Comparison of ENCODE assay signal across 1 cellular context in the genomic region with DNA sequence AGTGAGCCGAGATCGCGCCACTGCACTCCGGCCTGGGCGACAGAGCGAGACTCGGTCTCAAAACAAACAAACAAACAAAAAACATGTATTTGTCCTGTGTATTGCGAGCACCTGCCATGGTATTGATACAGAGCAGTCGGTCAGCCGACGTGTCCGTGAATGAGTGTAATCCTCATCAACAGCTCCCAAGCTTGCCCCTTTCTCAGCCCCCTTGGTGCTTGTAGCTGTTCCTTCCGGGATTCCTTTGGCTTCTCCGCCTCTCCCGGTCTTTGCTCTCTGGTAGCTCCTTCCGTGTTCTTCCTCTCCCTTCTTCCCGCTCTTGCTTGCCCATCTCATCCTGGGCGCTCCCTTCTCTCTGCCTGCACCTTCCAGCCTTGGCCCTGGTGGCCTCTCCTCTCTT.
TF ChIP-seq lines count a peak whose summit lies in the region.

No MANE protein-coding gene starts in this region.

TF ChIP-seq in K562, 482 proteins besides CTCF, POLR2A, EP300 and RAD21 (continued from another document):
- TF ChIP-seq, protein P1, sequence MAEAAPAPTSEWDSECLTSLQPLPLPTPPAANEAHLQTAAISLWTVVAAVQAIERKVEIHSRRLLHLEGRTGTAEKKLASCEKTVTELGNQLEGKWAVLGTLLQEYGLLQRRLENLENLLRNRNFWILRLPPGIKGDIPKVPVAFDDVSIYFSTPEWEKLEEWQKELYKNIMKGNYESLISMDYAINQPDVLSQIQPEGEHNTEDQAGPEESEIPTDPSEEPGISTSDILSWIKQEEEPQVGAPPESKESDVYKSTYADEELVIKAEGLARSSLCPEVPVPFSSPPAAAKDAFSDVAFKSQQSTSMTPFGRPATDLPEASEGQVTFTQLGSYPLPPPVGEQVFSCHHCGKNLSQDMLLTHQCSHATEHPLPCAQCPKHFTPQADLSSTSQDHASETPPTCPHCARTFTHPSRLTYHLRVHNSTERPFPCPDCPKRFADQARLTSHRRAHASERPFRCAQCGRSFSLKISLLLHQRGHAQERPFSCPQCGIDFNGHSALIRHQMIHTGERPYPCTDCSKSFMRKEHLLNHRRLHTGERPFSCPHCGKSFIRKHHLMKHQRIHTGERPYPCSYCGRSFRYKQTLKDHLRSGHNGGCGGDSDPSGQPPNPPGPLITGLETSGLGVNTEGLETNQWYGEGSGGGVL (CRISPR knock-in tag; IDR thresholded peaks at IDR 0.05) = no peak
- TF ChIP-seq, protein P2, sequence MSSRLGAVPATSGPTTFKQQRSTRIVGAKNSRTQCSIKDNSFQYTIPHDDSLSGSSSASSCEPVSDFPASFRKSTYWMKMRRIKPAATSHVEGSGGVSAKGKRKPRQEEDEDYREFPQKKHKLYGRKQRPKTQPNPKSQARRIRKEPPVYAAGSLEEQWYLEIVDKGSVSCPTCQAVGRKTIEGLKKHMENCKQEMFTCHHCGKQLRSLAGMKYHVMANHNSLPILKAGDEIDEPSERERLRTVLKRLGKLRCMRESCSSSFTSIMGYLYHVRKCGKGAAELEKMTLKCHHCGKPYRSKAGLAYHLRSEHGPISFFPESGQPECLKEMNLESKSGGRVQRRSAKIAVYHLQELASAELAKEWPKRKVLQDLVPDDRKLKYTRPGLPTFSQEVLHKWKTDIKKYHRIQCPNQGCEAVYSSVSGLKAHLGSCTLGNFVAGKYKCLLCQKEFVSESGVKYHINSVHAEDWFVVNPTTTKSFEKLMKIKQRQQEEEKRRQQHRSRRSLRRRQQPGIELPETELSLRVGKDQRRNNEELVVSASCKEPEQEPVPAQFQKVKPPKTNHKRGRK (tag; IDR thresholded peaks at IDR 0.05) = no peak
- TF ChIP-seq, protein P3, sequence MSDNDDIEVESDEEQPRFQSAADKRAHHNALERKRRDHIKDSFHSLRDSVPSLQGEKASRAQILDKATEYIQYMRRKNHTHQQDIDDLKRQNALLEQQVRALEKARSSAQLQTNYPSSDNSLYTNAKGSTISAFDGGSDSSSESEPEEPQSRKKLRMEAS (CRISPR knock-in tag; IDR thresholded peaks at IDR 0.05) = peak; percentile 17; the same call in 1 of the 2 replicates
- TF ChIP-seq, protein P4, sequence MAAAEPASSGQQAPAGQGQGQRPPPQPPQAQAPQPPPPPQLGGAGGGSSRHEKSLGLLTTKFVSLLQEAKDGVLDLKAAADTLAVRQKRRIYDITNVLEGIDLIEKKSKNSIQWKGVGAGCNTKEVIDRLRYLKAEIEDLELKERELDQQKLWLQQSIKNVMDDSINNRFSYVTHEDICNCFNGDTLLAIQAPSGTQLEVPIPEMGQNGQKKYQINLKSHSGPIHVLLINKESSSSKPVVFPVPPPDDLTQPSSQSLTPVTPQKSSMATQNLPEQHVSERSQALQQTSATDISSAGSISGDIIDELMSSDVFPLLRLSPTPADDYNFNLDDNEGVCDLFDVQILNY (CRISPR knock-in tag; IDR thresholded peaks at IDR 0.05) = no peak
- TF ChIP-seq, protein P5, sequence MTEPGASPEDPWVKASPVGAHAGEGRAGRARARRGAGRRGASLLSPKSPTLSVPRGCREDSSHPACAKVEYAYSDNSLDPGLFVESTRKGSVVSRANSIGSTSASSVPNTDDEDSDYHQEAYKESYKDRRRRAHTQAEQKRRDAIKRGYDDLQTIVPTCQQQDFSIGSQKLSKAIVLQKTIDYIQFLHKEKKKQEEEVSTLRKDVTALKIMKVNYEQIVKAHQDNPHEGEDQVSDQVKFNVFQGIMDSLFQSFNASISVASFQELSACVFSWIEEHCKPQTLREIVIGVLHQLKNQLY (CRISPR knock-in tag; conservative IDR thresholded peaks at IDR 0.05) = 0 out of 4 replicates have a peak, but pooled peaks of 1 of the 2 experiments have one; percentile 32
- TF ChIP-seq ZEB2 (IDR thresholded peaks at IDR 0.05) (no peak), TAF9B (IDR thresholded peaks at IDR 0.05; ENCODE audit: partially characterized antibody) (no peak), ERF (CRISPR knock-in tag; IDR thresholded peaks at IDR 0.05) (no peak), EHMT2 (IDR thresholded peaks at IDR 0.05) (no peak), PHF20 (IDR thresholded peaks at IDR 0.05; ENCODE audit: partially characterized antibody) (no peak), COPS2 (conservative IDR thresholded peaks at IDR 0.05) (no peak), TBL1XR1 (IDR thresholded peaks at IDR 0.05; ENCODE audit: low read length in 2 of 2) (0 out of 4 replicates have a peak, but pooled peaks of 1 of the 2 experiments have one; percentile 5), SRSF3 (IDR thresholded peaks at IDR 0.05; ENCODE audit: insufficient read depth, low read length) (no peak), HSF4 (CRISPR knock-in tag; IDR thresholded peaks at IDR 0.05; ENCODE audit: borderline replicate concordance) (no peak), RBM22 (IDR thresholded peaks at IDR 0.05; ENCODE audit: low read depth, low read length, poor library complexity, severe bottlenecking) (no peak), BHLHE40 (IDR thresholded peaks at IDR 0.05; ENCODE audit: low read length) (no peak), MYBL2 (IDR thresholded peaks at IDR 0.05; ENCODE audit: low read depth) (no peak), MYBL2 (CRISPR knock-in tag; IDR thresholded peaks at IDR 0.05; ENCODE audit: borderline replicate concordance) (no peak), SMAD4 (CRISPR knock-in tag; conservative IDR thresholded peaks at IDR 0.05) (no peak), FOS (IDR thresholded peaks at IDR 0.05; ENCODE audit: extremely low read depth, insufficient read length) (no peak), TFAM (CRISPR knock-in tag; conservative IDR thresholded peaks at IDR 0.05) (no peak), CCNT2 (IDR thresholded peaks at IDR 0.05; ENCODE audit: borderline replicate concordance, extremely low read depth, insufficient read length, low read depth, low read length) (no peak), ZSCAN32 (CRISPR knock-in tag; IDR thresholded peaks at IDR 0.05) (no peak), RBM14 (IDR thresholded peaks at IDR 0.05; ENCODE audit: borderline replicate concordance, insufficient read depth, low read depth, low read length) (no peak), HEY1 (CRISPR knock-in tag; IDR thresholded peaks at IDR 0.05; ENCODE audit: borderline replicate concordance) (no peak)
- TF ChIP-seq, protein P6, sequence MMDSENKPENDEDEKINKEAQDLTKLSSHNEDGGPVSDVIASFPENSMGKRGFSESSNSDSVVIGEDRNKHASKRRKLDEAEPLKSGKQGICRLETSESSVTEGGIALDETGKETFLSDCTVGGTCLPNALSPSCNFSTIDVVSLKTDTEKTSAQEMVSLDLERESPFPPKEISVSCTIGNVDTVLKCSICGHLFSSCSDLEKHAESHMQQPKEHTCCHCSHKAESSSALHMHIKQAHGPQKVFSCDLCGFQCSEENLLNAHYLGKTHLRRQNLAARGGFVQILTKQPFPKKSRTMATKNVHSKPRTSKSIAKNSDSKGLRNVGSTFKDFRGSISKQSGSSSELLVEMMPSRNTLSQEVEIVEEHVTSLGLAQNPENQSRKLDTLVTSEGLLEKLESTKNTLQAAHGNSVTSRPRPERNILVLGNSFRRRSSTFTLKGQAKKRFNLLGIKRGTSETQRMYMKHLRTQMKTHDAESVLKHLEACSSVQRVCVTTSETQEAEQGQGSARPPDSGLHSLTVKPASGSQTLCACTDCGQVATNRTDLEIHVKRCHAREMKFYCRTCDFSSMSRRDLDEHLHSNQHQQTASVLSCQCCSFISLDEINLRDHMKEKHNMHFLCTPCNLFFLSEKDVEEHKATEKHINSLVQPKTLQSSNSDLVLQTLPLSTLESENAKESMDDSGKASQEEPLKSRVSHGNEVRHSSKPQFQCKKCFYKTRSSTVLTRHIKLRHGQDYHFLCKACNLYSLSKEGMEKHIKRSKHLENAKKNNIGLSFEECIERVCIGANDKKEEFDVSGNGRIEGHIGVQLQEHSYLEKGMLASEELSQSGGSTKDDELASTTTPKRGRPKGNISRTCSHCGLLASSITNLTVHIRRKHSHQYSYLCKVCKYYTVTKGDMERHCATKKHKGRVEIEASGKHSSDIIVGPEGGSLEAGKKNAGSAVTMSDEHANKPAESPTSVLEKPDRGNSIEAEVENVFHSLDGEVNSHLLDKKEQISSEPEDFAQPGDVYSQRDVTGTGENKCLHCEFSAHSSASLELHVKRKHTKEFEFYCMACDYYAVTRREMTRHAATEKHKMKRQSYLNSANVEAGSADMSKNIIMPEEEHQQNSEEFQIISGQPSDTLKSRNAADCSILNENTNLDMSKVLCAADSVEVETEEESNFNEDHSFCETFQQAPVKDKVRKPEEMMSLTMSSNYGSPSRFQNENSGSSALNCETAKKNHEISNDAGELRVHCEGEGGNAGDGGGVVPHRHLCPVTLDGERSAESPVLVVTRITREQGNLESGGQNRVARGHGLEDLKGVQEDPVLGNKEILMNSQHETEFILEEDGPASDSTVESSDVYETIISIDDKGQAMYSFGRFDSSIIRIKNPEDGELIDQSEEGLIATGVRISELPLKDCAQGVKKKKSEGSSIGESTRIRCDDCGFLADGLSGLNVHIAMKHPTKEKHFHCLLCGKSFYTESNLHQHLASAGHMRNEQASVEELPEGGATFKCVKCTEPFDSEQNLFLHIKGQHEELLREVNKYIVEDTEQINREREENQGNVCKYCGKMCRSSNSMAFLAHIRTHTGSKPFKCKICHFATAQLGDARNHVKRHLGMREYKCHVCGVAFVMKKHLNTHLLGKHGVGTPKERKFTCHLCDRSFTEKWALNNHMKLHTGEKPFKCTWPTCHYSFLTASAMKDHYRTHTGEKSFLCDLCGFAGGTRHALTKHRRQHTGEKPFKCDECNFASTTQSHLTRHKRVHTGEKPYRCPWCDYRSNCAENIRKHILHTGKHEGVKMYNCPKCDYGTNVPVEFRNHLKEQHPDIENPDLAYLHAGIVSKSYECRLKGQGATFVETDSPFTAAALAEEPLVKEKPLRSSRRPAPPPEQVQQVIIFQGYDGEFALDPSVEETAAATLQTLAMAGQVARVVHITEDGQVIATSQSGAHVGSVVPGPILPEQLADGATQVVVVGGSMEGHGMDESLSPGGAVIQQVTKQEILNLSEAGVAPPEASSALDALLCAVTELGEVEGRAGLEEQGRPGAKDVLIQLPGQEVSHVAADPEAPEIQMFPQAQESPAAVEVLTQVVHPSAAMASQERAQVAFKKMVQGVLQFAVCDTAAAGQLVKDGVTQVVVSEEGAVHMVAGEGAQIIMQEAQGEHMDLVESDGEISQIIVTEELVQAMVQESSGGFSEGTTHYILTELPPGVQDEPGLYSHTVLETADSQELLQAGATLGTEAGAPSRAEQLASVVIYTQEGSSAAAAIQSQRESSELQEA (IDR thresholded peaks at IDR 0.05; ENCODE audit: low read depth) = no peak
- TF ChIP-seq, protein P7, sequence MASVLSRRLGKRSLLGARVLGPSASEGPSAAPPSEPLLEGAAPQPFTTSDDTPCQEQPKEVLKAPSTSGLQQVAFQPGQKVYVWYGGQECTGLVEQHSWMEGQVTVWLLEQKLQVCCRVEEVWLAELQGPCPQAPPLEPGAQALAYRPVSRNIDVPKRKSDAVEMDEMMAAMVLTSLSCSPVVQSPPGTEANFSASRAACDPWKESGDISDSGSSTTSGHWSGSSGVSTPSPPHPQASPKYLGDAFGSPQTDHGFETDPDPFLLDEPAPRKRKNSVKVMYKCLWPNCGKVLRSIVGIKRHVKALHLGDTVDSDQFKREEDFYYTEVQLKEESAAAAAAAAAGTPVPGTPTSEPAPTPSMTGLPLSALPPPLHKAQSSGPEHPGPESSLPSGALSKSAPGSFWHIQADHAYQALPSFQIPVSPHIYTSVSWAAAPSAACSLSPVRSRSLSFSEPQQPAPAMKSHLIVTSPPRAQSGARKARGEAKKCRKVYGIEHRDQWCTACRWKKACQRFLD (CRISPR knock-in tag; IDR thresholded peaks at IDR 0.05) = no peak
- TF ChIP-seq, protein P8, sequence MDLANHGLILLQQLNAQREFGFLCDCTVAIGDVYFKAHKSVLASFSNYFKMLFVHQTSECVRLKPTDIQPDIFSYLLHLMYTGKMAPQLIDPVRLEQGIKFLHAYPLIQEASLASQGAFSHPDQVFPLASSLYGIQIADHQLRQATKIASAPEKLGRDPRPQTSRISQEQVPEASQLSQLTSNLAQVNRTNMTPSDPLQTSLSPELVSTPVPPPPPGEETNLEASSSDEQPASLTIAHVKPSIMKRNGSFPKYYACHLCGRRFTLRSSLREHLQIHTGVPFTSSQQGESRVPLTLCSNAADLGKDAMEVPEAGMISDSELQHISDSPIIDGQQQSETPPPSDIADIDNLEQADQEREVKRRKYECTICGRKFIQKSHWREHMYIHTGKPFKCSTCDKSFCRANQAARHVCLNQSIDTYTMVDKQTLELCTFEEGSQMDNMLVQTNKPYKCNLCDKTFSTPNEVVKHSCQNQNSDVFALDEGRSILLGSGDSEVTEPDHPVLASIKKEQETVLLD (IDR thresholded peaks at IDR 0.05) = no peak
- TF ChIP-seq, protein P9, sequence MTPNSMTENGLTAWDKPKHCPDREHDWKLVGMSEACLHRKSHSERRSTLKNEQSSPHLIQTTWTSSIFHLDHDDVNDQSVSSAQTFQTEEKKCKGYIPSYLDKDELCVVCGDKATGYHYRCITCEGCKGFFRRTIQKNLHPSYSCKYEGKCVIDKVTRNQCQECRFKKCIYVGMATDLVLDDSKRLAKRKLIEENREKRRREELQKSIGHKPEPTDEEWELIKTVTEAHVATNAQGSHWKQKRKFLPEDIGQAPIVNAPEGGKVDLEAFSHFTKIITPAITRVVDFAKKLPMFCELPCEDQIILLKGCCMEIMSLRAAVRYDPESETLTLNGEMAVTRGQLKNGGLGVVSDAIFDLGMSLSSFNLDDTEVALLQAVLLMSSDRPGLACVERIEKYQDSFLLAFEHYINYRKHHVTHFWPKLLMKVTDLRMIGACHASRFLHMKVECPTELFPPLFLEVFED (CRISPR knock-in tag; conservative IDR thresholded peaks at IDR 0.05) = peak; percentile 47; the same call in 1 of the 2 replicates
- TF ChIP-seq, protein P10, sequence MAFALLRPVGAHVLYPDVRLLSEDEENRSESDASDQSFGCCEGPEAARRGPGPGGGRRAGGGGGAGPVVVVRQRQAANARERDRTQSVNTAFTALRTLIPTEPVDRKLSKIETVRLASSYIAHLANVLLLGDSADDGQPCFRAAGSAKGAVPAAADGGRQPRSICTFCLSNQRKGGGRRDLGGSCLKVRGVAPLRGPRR (CRISPR knock-in tag; IDR thresholded peaks at IDR 0.05) = no peak
